In the genomic region with DNA sequence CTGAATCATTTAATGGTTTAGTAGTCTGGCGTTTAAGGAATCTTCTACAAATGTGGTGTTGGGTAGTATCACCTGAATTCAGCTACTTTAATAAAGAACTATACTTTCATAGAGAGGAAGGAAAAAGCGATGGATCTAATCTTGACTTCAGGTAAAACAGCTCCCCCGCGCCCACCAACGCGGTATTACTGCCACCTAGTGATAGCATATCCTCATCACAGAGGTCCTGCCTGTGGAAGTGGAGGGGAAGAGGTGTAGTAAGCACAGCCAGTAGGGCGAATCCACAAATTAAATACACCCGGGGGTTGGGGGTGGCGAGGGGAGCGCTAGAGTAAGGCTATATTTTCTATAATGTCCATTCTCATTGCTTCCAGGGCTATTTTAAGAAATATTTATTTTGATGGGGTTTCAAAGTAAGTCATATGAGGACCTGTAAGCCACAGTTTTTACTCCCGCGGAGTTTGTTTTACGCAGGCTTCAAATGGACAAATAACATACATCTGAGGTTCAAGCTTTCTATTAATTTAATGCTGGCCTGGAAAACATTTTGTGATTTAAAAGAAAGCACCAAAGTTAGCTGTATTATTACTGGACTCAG, we compare ENCODE assay signal across 8 cellular contexts. TPM values are rescaled to one million over a fixed set of nuclear protein-coding genes. Genes with fewer than 3 reads are reported as not detected.
DNase-seq lines count a peak whose midpoint lies in the region; ATAC-seq lines count a peak whose summit lies in the region.

No MANE protein-coding gene starts in this region.

- peak overlapping the region in 1 of 10 donors; percentile 22 for H3K27ac Mint-ChIP-seq in naive thymus-derived CD8-positive, alpha-beta T cell

- H3K4me1 ChIP-seq in effector memory CD4-positive, alpha-beta T cell (ENCODE audit: control insufficient read depth, insufficient read depth, low read length, poor library complexity, severe bottlenecking) = no peaks in the 10 kb centered on the region

- no peaks in the 10 kb centered on the region for H3K27me3 ChIP-seq in effector memory CD4-positive, alpha-beta T cell (replicated peaks; ENCODE audit: control insufficient read depth, insufficient read depth, low read length, poor library complexity, severe bottlenecking)

- H3K9me3 ChIP-seq in effector memory CD4-positive, alpha-beta T cell (ENCODE audit: control insufficient read depth, low read length) = no peaks in the 10 kb centered on the region

- no peaks in the 10 kb centered on the region for H3K9me3 Mint-ChIP-seq in naive thymus-derived CD8-positive, alpha-beta T cell

- H3K4me3 ChIP-seq in effector memory CD4-positive, alpha-beta T cell (ENCODE audit: insufficient read depth, low read depth, low read length, poor library complexity, severe bottlenecking) = no peak overlapping the region

- peaks cover 0 to 10% (median 3%) of the 10 kb centered on the region in 5 donors for H3K27me3 Mint-ChIP-seq in naive thymus-derived CD8-positive, alpha-beta T cell

- H3K4me3 Mint-ChIP-seq in naive thymus-derived CD8-positive, alpha-beta T cell = no peak overlapping the region

- peak; percentile 26 for DNase-seq in AG08395 (ENCODE audit: low spot score)
- DNase-seq in NCI-H345 treated with DMSO at 0.1 percent for 48 hours (lab: John Stamatoyannopoulos, UW; ENCODE audit: unreplicated experiment) = peak; percentile 50
- peak; percentile 64 to 65 for DNase-seq in activated CD4-positive, alpha-beta T cell treated with anti-CD3 and anti-CD28 coated beads, Interleukin-2, amount 50 U/mL, for 4 hours
- peak; percentile 33 to 56 (median 53) for DNase-seq in effector memory CD4-positive, alpha-beta T cell
- peak; percentile 36 to 83 (median 64) for DNase-seq in naive thymus-derived CD8-positive, alpha-beta T cell
- DNase-seq in stromal cell of bone marrow (ENCODE audit: low read depth) = peak; percentile 18

- no peak overlapping the region for H3K27ac ChIP-seq in effector memory CD4-positive, alpha-beta T cell (ENCODE audit: insufficient read depth, low read length, poor library complexity, severe bottlenecking)

- peaks cover 3 to 7% (median 4%) of the 10 kb centered on the region in 4 donors for H3K4me1 Mint-ChIP-seq in naive thymus-derived CD8-positive, alpha-beta T cell

- POLR2A ChIA-PET in naive thymus-derived CD8-positive, alpha-beta T cell (lab: Charles Lee) = interaction anchor here (0.8 to 2.2 kb wide), 4 partner anchors 138 to 245 kb away, joined by 3 to 11 read pairs (median 4); a partner anchor contains a TSS

- H3K36me3 Mint-ChIP-seq in naive thymus-derived CD8-positive, alpha-beta T cell = no peaks in the 10 kb centered on the region

- peak; percentile 73 for ATAC-seq in GM18520 (IDR thresholded peaks at IDR 0.05; ENCODE audit: unreplicated experiment)
- ATAC-seq in HG02973 (IDR thresholded peaks at IDR 0.05; ENCODE audit: unreplicated experiment) = peak; percentile 93
- ATAC-seq in naive thymus-derived CD8-positive, alpha-beta T cell = peak; percentile 98 to 99

- H3K36me3 ChIP-seq in effector memory CD4-positive, alpha-beta T cell (ENCODE audit: control insufficient read depth, insufficient read depth, low read length) = no peaks in the 10 kb centered on the region

RNA-seq across cellular contexts. Expression of a gene that starts 8.3 kb away (rescaled TPM):
- total RNA-seq in naive thymus-derived CD8-positive, alpha-beta T cell = 10 to 100 TPM; 11.2 to 12.1 TPM
- 10 to 100 TPM in 2 of 3 donors, 1 to 10 TPM in 1; 8.6 to 17.0 (median 12.2) TPM for polyA plus RNA-seq in naive thymus-derived CD8-positive, alpha-beta T cell
